In the genomic region with DNA sequence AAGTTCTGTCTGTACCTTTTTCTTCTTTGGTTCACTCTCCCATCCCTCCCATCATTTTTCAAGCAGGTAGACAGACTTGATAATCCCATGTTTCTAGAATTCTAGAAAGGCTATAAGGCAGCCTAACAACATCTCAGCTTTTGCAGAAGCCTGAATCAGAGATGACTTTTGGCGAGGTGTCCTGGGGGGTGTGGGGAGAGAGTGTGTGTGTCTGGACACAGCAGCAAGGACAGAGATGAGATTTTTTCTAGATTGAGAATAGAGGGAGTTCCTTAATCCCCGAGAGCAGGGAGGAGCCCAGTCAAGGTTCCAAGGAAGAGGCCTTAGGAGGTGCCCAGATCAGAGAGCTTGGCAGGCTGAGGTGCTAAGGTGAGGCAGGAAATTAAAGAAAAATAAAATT, we compare ENCODE assay signal across 20 cellular contexts. TPM values are rescaled to one million over a fixed set of nuclear protein-coding genes. Genes with fewer than 3 reads are reported as not detected.
DNase-seq lines count a peak whose midpoint lies in the region; ATAC-seq and TF ChIP-seq lines count a peak whose summit lies in the region.
"Had no signal": no experiment of that assay in that cellular context is flagged by ENCODE, and none has a peak within 500 bp of the region (broad histone marks: within the 10 kb centered on the region; RNA-seq: fewer than 3 reads in every experiment).

No MANE protein-coding gene starts in this region.

- TF ChIP-seq CTCF in cardiac muscle cell (IDR thresholded peaks at IDR 0.05; ENCODE audit: low read depth, low read length) (no peak), body of pancreas (IDR thresholded peaks at IDR 0.05) (no peak), nephron (IDR thresholded peaks at IDR 0.05; ENCODE audit: unreplicated experiment in 3 of 3) (no peak), upper lobe of right lung (IDR thresholded peaks at IDR 0.05) (no peak)

- H3K4me1 Mint-ChIP-seq in nephron: peaks cover 64% of the 10 kb centered on the region
- H3K4me1 Mint-ChIP-seq: natural killer cell had no signal

- H3K27me3 Mint-ChIP-seq in nephron (ENCODE audit: low read depth): no peaks in the 10 kb centered on the region

- H3K36me3 ChIP-seq in cardiac muscle cell (no peaks in the 10 kb centered on the region), body of pancreas (replicated peaks in 1 of 2; ENCODE audit: insufficient read depth in 1 of 2, low read depth in 2 of 2) (no peaks in the 10 kb centered on the region), upper lobe of right lung (no peaks in the 10 kb centered on the region)
- H3K36me3 ChIP-seq: thoracic aorta had no signal

- H3K36me3 Mint-ChIP-seq in nephron (ENCODE audit: low read depth): no peaks in the 10 kb centered on the region
- H3K36me3 Mint-ChIP-seq: activated CD4-positive, alpha-beta memory T cell treated with anti-CD3 and anti-CD28 coated beads for 36 hours; natural killer cell had no signal

- no peak for TF ChIP-seq POLR2A in body of pancreas (IDR thresholded peaks at IDR 0.05)

- no peak for ATAC-seq in left cardiac atrium
- ATAC-seq in body of pancreas: no peak
- ATAC-seq in upper lobe of right lung: no peak
- no peak for ATAC-seq in GM18517 (IDR thresholded peaks at IDR 0.05; ENCODE audit: unreplicated experiment)
- ATAC-seq: natural killer cell had no signal

- intact Hi-C loops in left cardiac atrium (cut with DNase I): no loop called here
- intact Hi-C loops in body of pancreas (cut with DNase I): no loop called here
- intact Hi-C loops in upper lobe of right lung (cut with DNase I): no loop called here

- H3K4me3 Mint-ChIP-seq in nephron: peak overlapping the region in 1 of 3 experiments; percentile 6
- H3K4me3 Mint-ChIP-seq: activated B cell treated with CpG ODN at 0.5 μM for 24 hours; activated CD4-positive, alpha-beta memory T cell treated with anti-CD3 and anti-CD28 coated beads for 36 hours; natural killer cell had no signal

- H3K27me3 ChIP-seq in cardiac muscle cell (no peaks in the 10 kb centered on the region), body of pancreas (no peaks in the 10 kb centered on the region), upper lobe of right lung (no peaks in the 10 kb centered on the region)

- peak overlapping the region; percentile 98 to 99 (median 99) for H3K27ac Mint-ChIP-seq in nephron
- H3K27ac Mint-ChIP-seq: activated B cell treated with CpG ODN at 0.5 μM for 24 hours; activated CD4-positive, alpha-beta memory T cell treated with anti-CD3 and anti-CD28 coated beads for 36 hours; natural killer cell had no signal

- 59 to 62% methylated on average over 2 of the region's 2 CpGs for WGBS in body of pancreas, 2 donors

- H3K27ac ChIP-seq in cardiac muscle cell: peak overlapping the region; percentile 16
- H3K27ac ChIP-seq in body of pancreas: peak overlapping the region in 3 of 4 donors; percentile 53 to 71 (median 65)
- peak overlapping the region; percentile 85 for H3K27ac ChIP-seq in upper lobe of right lung
- H3K27ac ChIP-seq: thoracic aorta had no signal

- H3K4me1 ChIP-seq in cardiac muscle cell (ENCODE audit: low read depth) (peaks cover 28% of the 10 kb centered on the region), body of pancreas (peaks cover 33% of the 10 kb centered on the region), upper lobe of right lung (peaks cover 9% of the 10 kb centered on the region)
- H3K4me1 ChIP-seq: parathyroid adenoma had no signal

- peaks cover 3% of the 10 kb centered on the region for H3K9me3 Mint-ChIP-seq in nephron
- H3K9me3 Mint-ChIP-seq: activated B cell treated with CpG ODN at 0.5 μM for 24 hours; activated CD4-positive, alpha-beta memory T cell treated with anti-CD3 and anti-CD28 coated beads for 36 hours; natural killer cell had no signal

- H3K9me3 ChIP-seq in cardiac muscle cell (ENCODE audit: low read depth): no peaks in the 10 kb centered on the region
- H3K9me3 ChIP-seq in body of pancreas: no peaks in the 10 kb centered on the region
- H3K9me3 ChIP-seq in upper lobe of right lung: no peaks in the 10 kb centered on the region
- H3K9me3 ChIP-seq: thoracic aorta had no signal

- no peak overlapping the region for H3K4me3 ChIP-seq in cardiac muscle cell
- H3K4me3 ChIP-seq in body of pancreas: no peak overlapping the region
- H3K4me3 ChIP-seq in upper lobe of right lung: no peak overlapping the region
- H3K4me3 ChIP-seq: thoracic aorta had no signal

- DNase-seq in cardiac muscle cell (ENCODE audit: low read depth in 1 of 2, low spot score in 1 of 2) (no peak), left cardiac atrium (no peak), body of pancreas (no peak), upper lobe of right lung (no peak), GOT3 (lab: John Stamatoyannopoulos, UW) (no peak)
- DNase-seq in stimulated activated CD4-positive, alpha-beta T cell treated with anti-CD3 and anti-CD28 coated beads, Interleukin-1b, Interleukin-23, amount 100 ng/mL, for 48 hours: no peak
- DNase-seq: activated B cell treated with CpG ODN at 0.5 μM for 24 hours; activated CD4-positive, alpha-beta memory T cell treated with anti-CD3 and anti-CD28 coated beads for 36 hours; activated naive CD4-positive, alpha-beta T cell; aorta; cerebellar nuclear complex; Karpas-422; natural killer cell; NCI-H1694 treated with DMSO at 0.1 percent for 48 hours; NCI-H526 treated with DMSO at 0.1 percent for 48 hours; T1000 had no signal

RNA-seq across cellular contexts. Expression of gene LAPTM4A, which starts 22.0 kb away (rescaled TPM):
- total RNA-seq in cardiac muscle cell (114 and 119 TPM in 2 replicates), left cardiac atrium (100 to 1,000 TPM; 185 to 202 TPM), body of pancreas (100 to 1,000 TPM in 1 of 2 donors, 10 to 100 TPM in 1; 39.9 to 100 TPM), upper lobe of right lung (245 TPM)
- 425 and 522 TPM in 2 replicates for polyA plus RNA-seq in cardiac muscle cell

Comparison
In these comparisons a context has a peak if more than half of its experiments do, and no peak if none do; other contexts are left out.
1. H3K27ac ChIP-seq: peak in every context shown above with its lines; median percentile 85 in upper lobe of right lung; 65 in body of pancreas; 16 in cardiac muscle cell.